ENCODE assay signal across 8 cellular contexts in genomic region chr12:131827961-131828534, GRCh38. TPM values are rescaled to one million over a fixed set of nuclear protein-coding genes. Genes with fewer than 3 reads are reported as not detected.
A peak's percentile ranks its signal among the peaks of the same experiment; 100 is the strongest.
DNase-seq lines count a peak whose midpoint lies in the region; ATAC-seq and TF ChIP-seq lines count a peak whose summit lies in the region.

Gene MMP17, plus strand, starts transcription at chr12:131828393. Its CDS starts 102 bp downstream, at chr12:131828495.

- H4K20me1 ChIP-seq in IMR-90 (ENCODE audit: insufficient read depth, low read length) = no peaks in the 10 kb centered on the region

- peaks cover 0 to 13% of the 10 kb centered on the region in 2 experiments; a peak in 2 of 4 replicates for H3K79me1 ChIP-seq in IMR-90 (ENCODE audit: low read depth in 1 of 2, low read length in 2 of 2)

- POLR2A ChIA-PET in IMR-90 (lab: Charles Lee; ENCODE audit: unreplicated experiment) = no interaction called here

- peaks cover 33% of the 10 kb centered on the region for H3K4me1 ChIP-seq in CD4-positive, CD25-positive, alpha-beta regulatory T cell (ENCODE audit: control insufficient read depth, insufficient read depth, low read length, poor library complexity, severe bottlenecking)
- peaks cover 9% of the 10 kb centered on the region; the same call in 1 of the 2 replicates for H3K4me1 ChIP-seq in IMR-90 (ENCODE audit: control insufficient read depth, insufficient read depth, low read length)

- no peak within 1 kb of the TSS for H3K27ac ChIP-seq in CD4-positive, CD25-positive, alpha-beta regulatory T cell (ENCODE audit: insufficient read depth, low read length, poor library complexity, severe bottlenecking)
- no peak within 1 kb of the TSS for H3K27ac ChIP-seq in IMR-90 (ENCODE audit: insufficient read depth, low read length)

- H4K8ac ChIP-seq in IMR-90 (ENCODE audit: low read depth in 2 of 2, low read length in 2 of 2) = peak within 1 kb of the TSS in 1 of 2 experiments; percentile 48; a peak in 1 of 4 replicates

- no peak within 1 kb of the TSS for H4K91ac ChIP-seq in IMR-90 (ENCODE audit: insufficient read depth, low read depth, low read length)

- no peak for TF ChIP-seq RAD21 in IMR-90 (IDR thresholded peaks at IDR 0.05; ENCODE audit: low read length)

- no peaks in the 10 kb centered on the region for H3K36me3 ChIP-seq in CD4-positive, CD25-positive, alpha-beta regulatory T cell (ENCODE audit: control insufficient read depth, insufficient read depth, low read length)
- no peaks in the 10 kb centered on the region for H3K36me3 ChIP-seq in IMR-90 (ENCODE audit: control insufficient read depth, insufficient read depth, low read length)

- in situ Hi-C loops in IMR-90 (cut with MboI; ENCODE audit: low sequenced_read_pairs) = loop anchor here (25.0 kb wide), 1 partner anchor 716 kb away; no protein-coding TSS in a partner anchor

- peaks cover 0 to 21% (median 1%) of the 10 kb centered on the region in 4 donors for H3K4me1 Mint-ChIP-seq in CD4-positive, CD25-positive, alpha-beta regulatory T cell
- H3K4me1 Mint-ChIP-seq in nephron progenitor cell = no peaks in the 10 kb centered on the region

- no peak within 1 kb of the TSS for H3K14ac ChIP-seq in IMR-90 (replicated peaks; ENCODE audit: low read depth, low read length)

- peak within 1 kb of the TSS; percentile 32; the same call in 1 of the 2 replicates for H3K9ac ChIP-seq in IMR-90 (ENCODE audit: low read depth, low read length)

- no peak within 1 kb of the TSS; the same call in 1 of the 2 replicates for H3K4ac ChIP-seq in IMR-90 (ENCODE audit: low read depth, low read length)

- no TSS peak for BruUV-seq in IMR-90 (replicated peaks; lab: Mats Ljungman, UMichigan)

- no peaks in the 10 kb centered on the region; the same call in 1 of the 2 replicates for H3K9me1 ChIP-seq in IMR-90 (ENCODE audit: insufficient read depth, low read length)

- dilution Hi-C loops in IMR-90 (cut with HindIII; ENCODE audit: low sequenced_read_pairs, unreplicated experiment) = no loop called here

- H3K4me3 ChIP-seq in CD4-positive, CD25-positive, alpha-beta regulatory T cell (ENCODE audit: low read depth, low read length) = no peak within 1 kb of the TSS
- peak within 1 kb of the TSS; percentile 44 for H3K4me3 ChIP-seq in IMR-90 (ENCODE audit: insufficient read depth, low read depth, low read length)

- peak within 1 kb of the TSS; percentile 72 for H2AK9ac ChIP-seq in IMR-90 (replicated peaks; ENCODE audit: low read depth, low read length, poor library complexity)

- H3K27me3 Mint-ChIP-seq in CD4-positive, CD25-positive, alpha-beta regulatory T cell = peaks cover 52% of the 10 kb centered on the region
- peaks cover 84% of the 10 kb centered on the region for H3K27me3 Mint-ChIP-seq in nephron progenitor cell (ENCODE audit: low read depth, poor library complexity)

- H3K4me3 Mint-ChIP-seq in CD4-positive, CD25-positive, alpha-beta regulatory T cell = peak within 1 kb of the TSS in 3 of 4 donors; percentile 51 to 66 (median 56)
- H3K4me3 Mint-ChIP-seq in nephron progenitor cell = peak within 1 kb of the TSS; percentile 55

- H2AK5ac ChIP-seq in IMR-90 (ENCODE audit: low read depth, low read length) = 0 out of 2 replicates have a peak within 1 kb of the TSS, but pooled peaks have one; percentile 35

- no peak within 1 kb of the TSS for H3K56ac ChIP-seq in IMR-90 (ENCODE audit: extremely low read depth, insufficient read depth, low read length)

- peaks cover 0 to 7% (median 0%) of the 10 kb centered on the region in 7 donors for H3K9me3 Mint-ChIP-seq in CD4-positive, CD25-positive, alpha-beta regulatory T cell
- H3K9me3 Mint-ChIP-seq in nephron progenitor cell = no peaks in the 10 kb centered on the region

- TF ChIP-seq POLR2A in IMR-90 (IDR thresholded peaks at IDR 0.05; ENCODE audit: low read depth, low read length) = peak; percentile 33; the same call in 1 of the 2 replicates

- DNase-seq in CD4-positive, CD25-positive, alpha-beta regulatory T cell = peak in 2 of 3 donors; percentile 19 to 28
- DNase-seq in IMR-90 (peak; percentile 55), fibroblast of gingiva (ENCODE audit: low read depth) (peak; percentile 72), nephron progenitor cell (peak; percentile 84), cortex of kidney (lab: John Stamatoyannopoulos, UW) (no peak)
- DNase-seq in activated CD4-positive, CD25-positive, alpha-beta regulatory T cell treated with anti-CD3 and anti-CD28 coated beads, Interleukin-2, amount 50 U/mL, for 72 hours = peak; percentile 51

- no peak within 1 kb of the TSS for H2BK5ac ChIP-seq in IMR-90 (ENCODE audit: low read depth, low read length, poor library complexity, severe bottlenecking)

- CTCF ChIA-PET in IMR-90 (lab: Yijun Ruan, JAX) = interaction anchor here (0.6 to 1.2 kb wide), 2 partner anchors 105 to 889 kb away, joined by 3 read pairs; no protein-coding TSS in a partner anchor

- peak; percentile 15; the same call in 1 of the 2 replicates for TF ChIP-seq CTCF in IMR-90 (conservative IDR thresholded peaks at IDR 0.05; ENCODE audit: low read depth, low read length)
- no peak for TF ChIP-seq CTCF in nephron progenitor cell (IDR thresholded peaks at IDR 0.05)

- H3K23ac ChIP-seq in IMR-90 (ENCODE audit: low read depth, low read length) = 0 out of 2 replicates have a peak within 1 kb of the TSS, but pooled peaks have one; percentile 66

- ATAC-seq in CD4-positive, CD25-positive, alpha-beta regulatory T cell (ENCODE audit: low read depth in 2 of 2) = peak; percentile 52 to 57
- ATAC-seq in GM18868 (IDR thresholded peaks at IDR 0.05; ENCODE audit: unreplicated experiment) = peak; percentile 58
- peak; percentile 70 for ATAC-seq in IMR-90 (ENCODE audit: low read depth)
- no peak for ATAC-seq in HG02870 (IDR thresholded peaks at IDR 0.05; ENCODE audit: unreplicated experiment)

- no peaks in the 10 kb centered on the region for H3K36me3 Mint-ChIP-seq in CD4-positive, CD25-positive, alpha-beta regulatory T cell
- H3K36me3 Mint-ChIP-seq in nephron progenitor cell (ENCODE audit: low read depth) = no peaks in the 10 kb centered on the region

- H4K5ac ChIP-seq in IMR-90 (ENCODE audit: low read depth, low read length) = no peak within 1 kb of the TSS

- H2BK120ac ChIP-seq in IMR-90 (ENCODE audit: low read depth, low read length) = no peak within 1 kb of the TSS

- H2BK20ac ChIP-seq in IMR-90 (ENCODE audit: low read depth, low read length) = no peak within 1 kb of the TSS

- 3% methylated on average over 30 of the region's 86 CpGs; no CpG with 5 or more reads in 1 of the 2 experiments for WGBS in IMR-90 (ENCODE audit: extremely low coverage in 2 of 2, insufficient read length in 1 of 2), 2 experiments

- intact Hi-C loops in IMR-90 (cut with micrococcal nuclease) = loop anchor here (2.0 kb wide), 1 partner anchor 911 kb away; no protein-coding TSS in a partner anchor

- no peak within 1 kb of the TSS for H3K18ac ChIP-seq in IMR-90 (ENCODE audit: low read depth, low read length)

- no peaks in the 10 kb centered on the region for H3K9me3 ChIP-seq in CD4-positive, CD25-positive, alpha-beta regulatory T cell (ENCODE audit: control insufficient read depth in 2 of 2, low read length in 2 of 2)
- H3K9me3 ChIP-seq in IMR-90 (ENCODE audit: control insufficient read depth, insufficient read depth, low read length) = no peaks in the 10 kb centered on the region

- H2BK15ac ChIP-seq in IMR-90 (ENCODE audit: low read depth, low read length) = no peak within 1 kb of the TSS

- H3K27ac Mint-ChIP-seq in CD4-positive, CD25-positive, alpha-beta regulatory T cell = no peak within 1 kb of the TSS
- H3K27ac Mint-ChIP-seq in nephron progenitor cell = no peak within 1 kb of the TSS

- H3K27me3 ChIP-seq in CD4-positive, CD25-positive, alpha-beta regulatory T cell (ENCODE audit: control insufficient read depth, insufficient read depth, low read length) = peaks cover 2% of the 10 kb centered on the region
- no peaks in the 10 kb centered on the region; the same call in 1 of the 2 replicates for H3K27me3 ChIP-seq in IMR-90 (ENCODE audit: control insufficient read depth, insufficient read depth, low read length)

- peak within 1 kb of the TSS; percentile 59 for H3K4me2 ChIP-seq in IMR-90 (ENCODE audit: low read depth, low read length)

- H2AFZ ChIP-seq in IMR-90 (replicated peaks; ENCODE audit: low read length, poor library complexity) = peak within 1 kb of the TSS; percentile 77

TF ChIP-seq in IMR-90, 13 proteins besides CTCF, POLR2A, EP300 and RAD21:
- TF ChIP-seq CEBPB (IDR thresholded peaks at IDR 0.05; ENCODE audit: low read depth, low read length) = no peak
- TF ChIP-seq MAZ (IDR thresholded peaks at IDR 0.05; ENCODE audit: borderline replicate concordance, low read depth, low read length) = peak; percentile 70; the same call in 1 of the 2 replicates
- peak; percentile 65; the same call in 1 of the 2 replicates for TF ChIP-seq MXI1 (IDR thresholded peaks at IDR 0.05; ENCODE audit: borderline replicate concordance, low read depth, low read length)

RNA-seq across cellular contexts. Expression of gene MMP17, which starts in this region (rescaled TPM):
- total RNA-seq in CD4-positive, CD25-positive, alpha-beta regulatory T cell = not detected
- under 1 TPM in 1 of 4 donors, not detected in 3; 0.51 TPM for polyA plus RNA-seq in CD4-positive, CD25-positive, alpha-beta regulatory T cell
- total RNA-seq in IMR-90 (2012; rRNA removed) = 1.4 and 1.7 TPM in 2 replicates
- 11.8 and 15.9 TPM in 2 replicates for polyA plus RNA-seq in IMR-90 (2012; rRNA removed)
- 11.7 and 17.3 TPM in 2 replicates for polyA plus RNA-seq in IMR-90 (2012; cell fraction: cytosol; rRNA removed)
- polyA plus RNA-seq in IMR-90 (2012; cell fraction: nucleus; rRNA removed; ENCODE audit: low replicate concordance) = 14.0 and 49.8 TPM in 2 replicates

Comparison
In these comparisons a context has a peak if more than half of its experiments do, and no peak if none do; other contexts are left out.
1. RNA of gene MMP17 (polyA plus RNA-seq): 11.7 to 49.8 TPM in IMR-90; 0.51 TPM in CD4-positive, CD25-positive, alpha-beta regulatory T cell; every median in the first group is over 4 times any median in the second.
2. Peak in DNase-seq and ATAC-seq in CD4-positive, CD25-positive, alpha-beta regulatory T cell; RNA of the gene not detected or under 1 TPM.